1 cellular context compared by ENCODE assay signal in the genomic region with DNA sequence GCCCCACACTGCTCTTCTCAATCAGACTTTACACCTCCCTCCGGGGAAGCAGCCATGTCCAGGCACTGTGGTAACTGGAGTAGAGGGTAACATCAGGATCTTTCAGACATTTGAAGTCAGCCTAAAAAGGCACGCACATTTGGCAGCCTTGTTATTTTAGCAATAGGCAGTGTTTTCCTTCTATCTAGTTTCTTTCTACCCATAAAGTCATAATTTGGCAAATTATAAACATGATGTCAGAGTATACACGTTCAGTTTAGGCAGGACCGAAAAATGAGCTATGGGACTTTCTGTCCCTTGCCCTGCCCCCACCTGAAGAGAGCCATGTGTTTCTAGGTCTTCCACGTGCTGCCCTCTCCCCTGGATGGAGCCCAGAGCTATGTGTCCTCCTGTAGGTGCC.
TF ChIP-seq lines count a peak whose summit lies in the region.

No MANE protein-coding gene starts in this region.

TF ChIP-seq in H1, 55 proteins besides CTCF, POLR2A, EP300 and RAD21:
- no peak for TF ChIP-seq CREB1 (IDR thresholded peaks at IDR 0.05)
- no peak for TF ChIP-seq RNF2 (IDR thresholded peaks at IDR 0.05; ENCODE audit: borderline replicate concordance, low read depth, low read length, missing control alignments, poor library complexity, severe bottlenecking)
- TF ChIP-seq SP4 (IDR thresholded peaks at IDR 0.05; ENCODE audit: low read length) = no peak
- no peak for TF ChIP-seq CHD1 (IDR thresholded peaks at IDR 0.05; ENCODE audit: low read depth, low read length)
- no peak for TF ChIP-seq KDM4A (IDR thresholded peaks at IDR 0.05; ENCODE audit: low read depth, low read length, severe bottlenecking)
- TF ChIP-seq TAF1 (IDR thresholded peaks at IDR 0.05; ENCODE audit: low read depth, low read length) = no peak
- TF ChIP-seq MAFK (IDR thresholded peaks at IDR 0.05; ENCODE audit: low read depth, low read length) = no peak
- no peak for TF ChIP-seq TEAD4 (IDR thresholded peaks at IDR 0.05; ENCODE audit: low read depth, low read length)
- no peak for TF ChIP-seq RFX5 (IDR thresholded peaks at IDR 0.05; ENCODE audit: borderline replicate concordance, low read depth, low read length)
- TF ChIP-seq, protein P1, sequence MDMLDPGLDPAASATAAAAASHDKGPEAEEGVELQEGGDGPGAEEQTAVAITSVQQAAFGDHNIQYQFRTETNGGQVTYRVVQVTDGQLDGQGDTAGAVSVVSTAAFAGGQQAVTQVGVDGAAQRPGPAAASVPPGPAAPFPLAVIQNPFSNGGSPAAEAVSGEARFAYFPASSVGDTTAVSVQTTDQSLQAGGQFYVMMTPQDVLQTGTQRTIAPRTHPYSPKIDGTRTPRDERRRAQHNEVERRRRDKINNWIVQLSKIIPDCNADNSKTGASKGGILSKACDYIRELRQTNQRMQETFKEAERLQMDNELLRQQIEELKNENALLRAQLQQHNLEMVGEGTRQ (IDR thresholded peaks at IDR 0.05; ENCODE audit: low read length) = no peak
- no peak for TF ChIP-seq TBP (IDR thresholded peaks at IDR 0.05; ENCODE audit: low read depth, low read length)
- no peak for TF ChIP-seq SAP30 (IDR thresholded peaks at IDR 0.05; ENCODE audit: insufficient read depth, insufficient replicate concordance, low read length)
- no peak for TF ChIP-seq KDM5A (IDR thresholded peaks at IDR 0.05; ENCODE audit: low read length)
- TF ChIP-seq POLR2AphosphoS5 (IDR thresholded peaks at IDR 0.05; ENCODE audit: low read depth, low read length) = no peak
- TF ChIP-seq RBBP5 (IDR thresholded peaks at IDR 0.05; ENCODE audit: borderline replicate concordance, low read depth, low read length) = no peak
- TF ChIP-seq ASH2L (IDR thresholded peaks at IDR 0.05; ENCODE audit: low read length) = no peak
- no peak for TF ChIP-seq BACH1 (IDR thresholded peaks at IDR 0.05; ENCODE audit: low read length)
- no peak for TF ChIP-seq CBX8 (IDR thresholded peaks at IDR 0.05; ENCODE audit: borderline replicate concordance, low read depth, low read length)
- TF ChIP-seq, protein P2, sequence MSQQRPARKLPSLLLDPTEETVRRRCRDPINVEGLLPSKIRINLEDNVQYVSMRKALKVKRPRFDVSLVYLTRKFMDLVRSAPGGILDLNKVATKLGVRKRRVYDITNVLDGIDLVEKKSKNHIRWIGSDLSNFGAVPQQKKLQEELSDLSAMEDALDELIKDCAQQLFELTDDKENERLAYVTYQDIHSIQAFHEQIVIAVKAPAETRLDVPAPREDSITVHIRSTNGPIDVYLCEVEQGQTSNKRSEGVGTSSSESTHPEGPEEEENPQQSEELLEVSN (IDR thresholded peaks at IDR 0.05) = no peak
